20 cellular contexts compared by ENCODE assay signal in genomic region chr9:16184964-16185646, GRCh38.
DNase-seq lines count a peak whose midpoint lies in the region; ATAC-seq and TF ChIP-seq lines count a peak whose summit lies in the region.
"Had no signal": no experiment of that assay in that cellular context is flagged by ENCODE, and none has a peak within 500 bp of the region (broad histone marks: within the 10 kb centered on the region; RNA-seq: fewer than 3 reads in every experiment).

No MANE protein-coding gene starts in this region.

- peaks cover 16% of the 10 kb centered on the region for H3K4me1 ChIP-seq in left ventricle myocardium inferior
- H3K4me1 ChIP-seq: ascending aorta, gastrocnemius medialis had no signal

- no peak overlapping the region for H3K4me3 ChIP-seq in left ventricle myocardium inferior
- H3K4me3 ChIP-seq: ascending aorta, gastrocnemius medialis, SK-N-MC had no signal

- no peak for TF ChIP-seq CTCF in left ventricle myocardium inferior (IDR thresholded peaks at IDR 0.05; ENCODE audit: borderline replicate concordance)

- ATAC-seq in HG02870 (IDR thresholded peaks at IDR 0.05; ENCODE audit: unreplicated experiment), result peak; percentile 54
- ATAC-seq: gastrocnemius medialis, Panc1 had no signal

- H3K27me3 ChIP-seq in left ventricle myocardium inferior (ENCODE audit: low read depth), result no peaks in the 10 kb centered on the region
- H3K27me3 ChIP-seq: ascending aorta, gastrocnemius medialis had no signal

- intact Hi-C loops in left ventricle myocardium inferior (cut with micrococcal nuclease), result no loop called here

- peak; percentile 40 for DNase-seq in EL
- peak; percentile 63 for DNase-seq in RPMI7951 (ENCODE audit: low read depth)
- peak; percentile 44 for DNase-seq in iris pigment epithelial cell (ENCODE audit: low read depth)
- DNase-seq in left ventricle myocardium inferior, result no peak
- no peak for DNase-seq in mesenteric fat pad (ENCODE audit: low spot score)
- DNase-seq in NCI-H2029 treated with DMSO at 0.1 percent for 48 hours (lab: John Stamatoyannopoulos, UW), result no peak
- DNase-seq: activated naive CD4-positive, alpha-beta T cell treated with anti-CD3 and anti-CD28 coated beads for 36 hours; activated T-cell treated with anti-CD3 and anti-CD28 coated beads, Interleukin-2, amount 50 U/mL, for 48 hours; erythroblast; gastrocnemius medialis; H7; kidney; NCI-H1694; NCI-H345; occipital lobe; stimulated activated CD4-positive, alpha-beta T cell treated with anti-CD3 and anti-CD28 coated beads, Interleukin-4, amount 100 ng/mL, for 1 hour had no signal

- no peaks in the 10 kb centered on the region for H3K36me3 ChIP-seq in left ventricle myocardium inferior
- H3K36me3 ChIP-seq: ascending aorta, gastrocnemius medialis had no signal

- H3K27ac ChIP-seq in left ventricle myocardium inferior (replicated peaks), result no peak overlapping the region
- H3K27ac ChIP-seq: ascending aorta, gastrocnemius medialis, SK-N-MC had no signal

- peaks cover 17% of the 10 kb centered on the region for H3K9me3 ChIP-seq in left ventricle myocardium inferior (replicated peaks)
- H3K9me3 ChIP-seq: ascending aorta, gastrocnemius medialis had no signal

Comparison
In these comparisons a context has a peak if more than half of its experiments do, and no peak if none do; other contexts are left out.
1. DNase-seq: peak in EL (single experiment), RPMI7951 (single experiment) and iris pigment epithelial cell (single experiment); none in left ventricle myocardium inferior (single experiment), mesenteric fat pad (single experiment) and NCI-H2029 treated with DMSO at 0.1 percent for 48 hours (single experiment).